8 cellular contexts compared by ENCODE assay signal in genomic region chr20:60959971-60960370, GRCh38.
"Had no signal": no experiment of that assay in that cellular context is flagged by ENCODE, and none has a peak within 500 bp of the region (broad histone marks: within the 10 kb centered on the region; RNA-seq: fewer than 3 reads in every experiment).

No MANE protein-coding gene starts in this region.

- DNase-seq: GM23248, GOT3, H7, HFFc6, IMR-90, KBM-7 had no signal

- H3K9me3 ChIP-seq: HAP-1 had no signal

- H3K36me3 ChIP-seq: HAP-1 had no signal

- H3K4me1 ChIP-seq: HAP-1 had no signal

- H3K27ac ChIP-seq: GM23248 had no signal

- ATAC-seq: HCT116 had no signal

- H2AFZ ChIP-seq: GM23248 had no signal

- H3K4me3 ChIP-seq: GM23248, HAP-1 had no signal

- H3K9ac ChIP-seq: GM23248 had no signal
